Comparison of ENCODE assay signal across 8 cellular contexts in the genomic region with DNA sequence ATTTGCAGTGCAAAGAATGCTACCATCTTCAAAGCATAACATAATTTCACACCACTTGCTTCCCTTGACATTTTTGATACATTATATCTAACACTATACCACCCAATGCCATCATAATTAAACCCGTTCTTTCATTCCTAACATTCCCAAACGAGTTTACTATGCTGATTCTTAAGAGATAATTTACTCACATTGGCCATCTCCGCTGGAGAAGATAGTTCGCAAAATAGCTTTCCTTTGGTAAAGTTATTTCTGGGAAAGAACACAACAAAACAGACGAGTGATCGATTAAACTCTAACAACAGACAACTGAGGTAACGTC. TPM values are rescaled to one million over a fixed set of nuclear protein-coding genes. Genes with fewer than 3 reads are reported as not detected.
A peak's percentile ranks its signal among the peaks of the same experiment; 100 is the strongest.
DNase-seq lines count a peak whose midpoint lies in the region; ATAC-seq and TF ChIP-seq lines count a peak whose summit lies in the region.

No MANE protein-coding gene starts in this region.

- no peak overlapping the region for H3K18ac ChIP-seq in H9 (ENCODE audit: insufficient read length, low read depth, low read length)

- H3K23ac ChIP-seq in H9 (ENCODE audit: insufficient read length, low read depth, low read length): no peak overlapping the region

- H2BK12ac ChIP-seq in H9 (ENCODE audit: insufficient read length, low read depth, low read length): no peak overlapping the region

- no peak overlapping the region for H3K56ac ChIP-seq in H9 (ENCODE audit: insufficient read length, low read depth, low read length)

- H3T11ph ChIP-seq in H9 (ENCODE audit: low read length): no peak overlapping the region

- peak overlapping the region; percentile 91 to 93 for H3K4me3 Mint-ChIP-seq in H9
- peak overlapping the region; percentile 98 for H3K4me3 Mint-ChIP-seq in activated CD4-positive, alpha-beta memory T cell treated with anti-CD3 and anti-CD28 coated beads for 36 hours

- H3K27ac Mint-ChIP-seq in H9: peak overlapping the region; percentile 99 to 100 (median 100)
- H3K27ac Mint-ChIP-seq in activated CD4-positive, alpha-beta memory T cell treated with anti-CD3 and anti-CD28 coated beads for 36 hours: peak overlapping the region; percentile 97

- H3K9ac ChIP-seq in H9 (ENCODE audit: extremely low read depth, insufficient read length, low read length) (peak overlapping the region; percentile 96), skeletal muscle tissue (ENCODE audit: low read depth in 1 of 3, low read length in 3 of 3) (peak overlapping the region; percentile 98 to 99 (median 99))

- TF ChIP-seq CTCF in H9 (conservative IDR thresholded peaks at IDR 0.05): no peak
- no peak for TF ChIP-seq CTCF in hepatocyte (IDR thresholded peaks at IDR 0.05; ENCODE audit: poor library complexity)

- CTCF ChIA-PET in activated CD4-positive, alpha-beta memory T cell treated with anti-CD3 and anti-CD28 coated beads for 36 hours (lab: Charles Lee): interaction anchor here (0.6 to 1.9 kb wide), 7 partner anchors 10 to 1675 kb away, joined by 3 to 15 read pairs (median 7); a partner anchor contains a TSS

- H3K4me2 ChIP-seq in H9 (ENCODE audit: insufficient read depth, insufficient read length, low read length) (peak overlapping the region; percentile 56), hepatocyte (peak overlapping the region; percentile 82)

- H3K23me2 ChIP-seq in H9 (ENCODE audit: insufficient read length, low read depth, low read length, poor library complexity, severe bottlenecking): peaks cover 4% of the 10 kb centered on the region

- H2AK5ac ChIP-seq in H9 (ENCODE audit: insufficient read length, low read length): no peak overlapping the region

- H3K9me2 ChIP-seq in hepatocyte (replicated peaks; ENCODE audit: insufficient read depth): no peaks in the 10 kb centered on the region

- no peaks in the 10 kb centered on the region for H3K27me3 Mint-ChIP-seq in H9 (ENCODE audit: low read depth)
- peaks cover 9% of the 10 kb centered on the region for H3K27me3 Mint-ChIP-seq in activated CD4-positive, alpha-beta memory T cell treated with anti-CD3 and anti-CD28 coated beads for 36 hours

- ATAC-seq in HG03280 (IDR thresholded peaks at IDR 0.05; ENCODE audit: unreplicated experiment) (no peak), HG03159 (IDR thresholded peaks at IDR 0.05; ENCODE audit: unreplicated experiment) (no peak)

- H3K9me3 Mint-ChIP-seq in H9: no peaks in the 10 kb centered on the region; a peak in 1 of 5 replicates
- H3K9me3 Mint-ChIP-seq in activated CD4-positive, alpha-beta memory T cell treated with anti-CD3 and anti-CD28 coated beads for 36 hours: no peaks in the 10 kb centered on the region

- H3K79me2 ChIP-seq in H9 (ENCODE audit: insufficient read depth, low read length) (peaks cover 8% of the 10 kb centered on the region; the same call in 1 of the 2 replicates), hepatocyte (peaks cover 59% of the 10 kb centered on the region)

- DNase-seq in H9 (no peak), hepatocyte (ENCODE audit: low spot score) (no peak), epidermal melanocyte (ENCODE audit: insufficient read length, low spot score) (no peak), NCI-H1694 treated with DMSO at 0.1 percent for 48 hours (lab: John Stamatoyannopoulos, UW) (no peak)
- no peak for DNase-seq in activated CD4-positive, alpha-beta memory T cell treated with anti-CD3 and anti-CD28 coated beads for 36 hours

- no peak overlapping the region for H4K8ac ChIP-seq in H9 (replicated peaks; ENCODE audit: insufficient read length, low read depth, low read length)

- H3K36me3 Mint-ChIP-seq in H9 (ENCODE audit: insufficient read depth in 1 of 3, low read depth in 3 of 3): peaks cover 3 to 42% (median 26%) of the 10 kb centered on the region in 3 experiments; a peak in 6 of 7 replicates
- peaks cover 32% of the 10 kb centered on the region for H3K36me3 Mint-ChIP-seq in activated CD4-positive, alpha-beta memory T cell treated with anti-CD3 and anti-CD28 coated beads for 36 hours

- H2AFZ ChIP-seq in H9 (ENCODE audit: low read length) (no peak overlapping the region), hepatocyte (peak overlapping the region; percentile 60)

- no peaks in the 10 kb centered on the region for H4K20me1 ChIP-seq in H9 (ENCODE audit: control insufficient read depth, insufficient read depth, insufficient read length)
- H4K20me1 ChIP-seq in hepatocyte (ENCODE audit: insufficient read depth, poor library complexity, severe bottlenecking): peaks cover 27% of the 10 kb centered on the region

- WGBS in H9 (ENCODE audit: extremely low coverage, insufficient read length, low lambda C conversion rate): no CpG with 5 or more reads among the region's 7 CpGs
- 0% methylated on average over 7 of the region's 7 CpGs for whole genome bisulfite sequencing in hepatocyte (ENCODE audit: low lambda C conversion rate, missing lambda C conversion rate)

- POLR2A ChIA-PET in activated CD4-positive, alpha-beta memory T cell treated with anti-CD3 and anti-CD28 coated beads for 36 hours (lab: Charles Lee): interaction anchor here (0.8 to 1.0 kb wide), 2 partner anchors 11 to 1674 kb away, joined by 3 read pairs; a partner anchor contains a TSS

- H3K9me3 ChIP-seq in H9 (ENCODE audit: control insufficient read depth, low read depth, low read length) (no peaks in the 10 kb centered on the region), hepatocyte (ENCODE audit: low read depth) (no peaks in the 10 kb centered on the region), skeletal muscle tissue (ENCODE audit: control insufficient read depth in 3 of 3, low read length in 3 of 3) (no peaks in the 10 kb centered on the region)

- intact Hi-C loops in activated CD4-positive, alpha-beta memory T cell treated with anti-CD3 and anti-CD28 coated beads for 36 hours (cut with micrococcal nuclease): loop anchor here (1.0 to 10.0 kb wide), 4 partner anchors 10 to 1674 kb away; a partner anchor contains a TSS

- H4K91ac ChIP-seq in H9 (ENCODE audit: insufficient read length, low read depth, low read length): peak overlapping the region; percentile 37

- H3K79me1 ChIP-seq in H9 (ENCODE audit: insufficient read depth, low read depth, low read length, poor library complexity, severe bottlenecking): no peaks in the 10 kb centered on the region

- no peak overlapping the region for H2BK20ac ChIP-seq in H9 (ENCODE audit: low read depth, low read length, poor library complexity, severe bottlenecking)

- H3K27ac ChIP-seq in H9 (ENCODE audit: insufficient read length, low read depth, low read length) (peak overlapping the region; percentile 82), hepatocyte (peak overlapping the region; percentile 99), skeletal muscle tissue (ENCODE audit: low read depth, low read length) (peak overlapping the region; percentile 99)

- H3K4me1 Mint-ChIP-seq in H9: peaks cover 19 to 20% of the 10 kb centered on the region in 2 experiments
- H3K4me1 Mint-ChIP-seq in activated CD4-positive, alpha-beta memory T cell treated with anti-CD3 and anti-CD28 coated beads for 36 hours (ENCODE audit: low read depth): peaks cover 45% of the 10 kb centered on the region

- H2BK5ac ChIP-seq in H9 (ENCODE audit: insufficient read length, low read length): no peak overlapping the region

- H3K4me1 ChIP-seq in H9 (ENCODE audit: insufficient read depth, low read length) (no peaks in the 10 kb centered on the region), hepatocyte (ENCODE audit: insufficient read depth) (peaks cover 13% of the 10 kb centered on the region), skeletal muscle tissue (ENCODE audit: control insufficient read depth in 3 of 3, insufficient read depth in 3 of 3, low read length in 3 of 3) (peaks cover 0 to 28% (median 5%) of the 10 kb centered on the region in 3 donors)

- H3K14ac ChIP-seq in H9 (ENCODE audit: insufficient read depth, low read length): peak overlapping the region; percentile 88; the same call in 1 of the 2 replicates

- no peak overlapping the region for H4K5ac ChIP-seq in H9 (ENCODE audit: insufficient read length, low read depth, low read length)

- H2BK120ac ChIP-seq in H9 (ENCODE audit: low read depth, low read length, poor library complexity, severe bottlenecking): no peak overlapping the region

- H3K4me3 ChIP-seq in hepatocyte (peak overlapping the region; percentile 75), skeletal muscle tissue (ENCODE audit: low read length in 3 of 3) (peak overlapping the region; percentile 95 to 100 (median 99))

- H3K36me3 ChIP-seq in hepatocyte (replicated peaks; ENCODE audit: insufficient read depth, low read depth) (no peaks in the 10 kb centered on the region), skeletal muscle tissue (ENCODE audit: control insufficient read depth in 3 of 3, insufficient read depth in 3 of 3, low read length in 3 of 3) (peaks cover 3 to 5% (median 5%) of the 10 kb centered on the region in 3 donors)

- no peak overlapping the region for H3K4ac ChIP-seq in H9 (ENCODE audit: low read depth, low read length)

- H3K27me3 ChIP-seq in H9 (ENCODE audit: insufficient read depth, low read length): no peaks in the 10 kb centered on the region
- no peaks in the 10 kb centered on the region for H3K27me3 ChIP-seq in hepatocyte
- H3K27me3 ChIP-seq in skeletal muscle tissue (ENCODE audit: control insufficient read depth in 3 of 3, insufficient read depth in 3 of 3, low read length in 3 of 3): no peaks in the 10 kb centered on the region

- H2BK15ac ChIP-seq in H9 (ENCODE audit: low read depth, low read length): no peak overlapping the region

RNA-seq across cellular contexts. Expression of a gene that starts 0.7 kb away (rescaled TPM):
- total RNA-seq in H9 (2021) (149 TPM in 2 replicates), hepatocyte (156 and 158 TPM in 2 replicates), skeletal muscle tissue (150 TPM)
- total RNA-seq in activated CD4-positive, alpha-beta memory T cell treated with anti-CD3 and anti-CD28 coated beads for 36 hours: 100 to 1,000 TPM; 130 to 132 TPM
- 134 and 138 TPM in 2 replicates for polyA plus RNA-seq in hepatocyte
